In the genomic region with DNA sequence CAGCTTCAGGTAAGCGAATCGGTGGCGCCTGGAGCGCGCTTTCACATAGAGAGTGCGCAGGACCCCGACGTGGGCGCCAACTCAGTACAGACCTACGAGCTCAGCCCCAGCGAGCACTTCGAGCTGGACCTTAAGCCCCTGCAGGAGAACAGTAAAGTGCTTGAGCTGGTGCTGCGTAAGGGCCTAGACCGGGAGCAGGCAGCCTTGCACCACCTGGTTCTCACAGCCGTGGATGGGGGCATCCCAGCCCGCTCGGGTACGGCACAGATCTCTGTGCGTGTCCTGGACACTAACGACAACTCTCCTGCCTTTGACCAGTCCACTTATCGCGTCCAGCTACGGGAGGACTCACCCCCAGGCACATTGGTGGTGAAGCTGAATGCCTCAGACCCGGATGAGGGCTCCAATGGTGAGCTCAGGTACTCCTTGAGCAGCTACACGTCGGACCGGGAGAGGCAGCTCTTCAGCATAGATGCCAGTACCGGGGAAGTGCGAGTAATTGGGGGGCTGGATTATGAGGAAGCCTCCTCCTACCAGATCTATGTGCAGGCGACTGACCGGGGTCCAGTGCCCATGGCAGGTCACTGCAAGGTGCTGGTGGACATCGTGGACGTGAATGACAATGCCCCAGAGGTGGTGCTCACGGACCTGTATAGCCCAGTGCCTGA, we compare ENCODE assay signal across 10 cellular contexts. TPM values are rescaled to one million over a fixed set of nuclear protein-coding genes. Genes with fewer than 3 reads are reported as not detected.
DNase-seq lines count a peak whose midpoint lies in the region; ATAC-seq, FAIRE-seq and TF ChIP-seq lines count a peak whose summit lies in the region.
"Had no signal": no experiment of that assay in that cellular context is flagged by ENCODE, and none has a peak within 500 bp of the region (broad histone marks: within the 10 kb centered on the region; RNA-seq: fewer than 3 reads in every experiment).

No MANE protein-coding gene starts in this region.

- no peaks in the 10 kb centered on the region for H4K20me1 ChIP-seq in HepG2 (ENCODE audit: insufficient read depth, low read length)

- H3K27ac ChIP-seq in liver (ENCODE audit: low read depth in 1 of 2, low read length in 2 of 2) (no peak overlapping the region), HepG2 (ENCODE audit: extremely low read length, insufficient read depth, low read length) (no peak overlapping the region), iPS DF 6.9 (ENCODE audit: low read length) (no peak overlapping the region), parathyroid adenoma (peak overlapping the region; percentile 93)

- in situ Hi-C loops in HepG2 (cut with HindIII; ENCODE audit: extremely low pct_ligation_motif_present, low pct_unique_long_range_greater_than_20kb), result no loop called here

- intact Hi-C loops in HepG2 (cut with micrococcal nuclease; ENCODE audit: unreplicated experiment), result no loop called here

- peaks cover 0 to 20% (median 12%) of the 10 kb centered on the region in 4 donors for H3K4me1 ChIP-seq in liver (ENCODE audit: control insufficient read depth in 4 of 4, insufficient read depth in 4 of 4, low read length in 3 of 4)
- no peaks in the 10 kb centered on the region for H3K4me1 ChIP-seq in HepG2 (ENCODE audit: insufficient read depth, low read length)
- H3K4me1 ChIP-seq in iPS DF 6.9 (ENCODE audit: control insufficient read depth, insufficient read depth, low read length), result peaks cover 4% of the 10 kb centered on the region; the same call in 1 of the 2 replicates
- peaks cover 24% of the 10 kb centered on the region for H3K4me1 ChIP-seq in parathyroid adenoma

- H3K4me2 ChIP-seq in HepG2 (ENCODE audit: low read depth, low read length) (no peak overlapping the region), parathyroid adenoma (ENCODE audit: low read length) (peak overlapping the region; percentile 66)

- ATAC-seq in HepG2, result no peak; the same call in 1 of the 3 replicates

- TF ChIP-seq EP300 in HepG2 (IDR thresholded peaks at IDR 0.05; ENCODE audit: low read depth in 2 of 2, low read length in 2 of 2) (no peak), HepG2 (CRISPR knock-in tag; IDR thresholded peaks at IDR 0.05; ENCODE audit: borderline replicate concordance) (no peak)

- POLR2A ChIA-PET in HepG2 (lab: Yijun Ruan, JAX), result no interaction called here

- H3K36me3 ChIP-seq in liver (ENCODE audit: control insufficient read depth in 4 of 4, insufficient read depth in 3 of 4, low read depth in 1 of 4, low read length in 3 of 4), result no peaks in the 10 kb centered on the region
- no peaks in the 10 kb centered on the region for H3K36me3 ChIP-seq in HepG2 (replicated peaks in 1 of 2; ENCODE audit: control insufficient read depth in 1 of 2, insufficient read depth in 2 of 2, low read length in 2 of 2)
- no peaks in the 10 kb centered on the region for H3K36me3 ChIP-seq in iPS DF 6.9 (ENCODE audit: control insufficient read depth, insufficient read depth, low read length)
- no peaks in the 10 kb centered on the region for H3K36me3 ChIP-seq in parathyroid adenoma (ENCODE audit: control insufficient read depth, insufficient read depth, low read length)

- BruUV-seq in HepG2 (replicated peaks; lab: Mats Ljungman, UMichigan), result no TSS peak

- TF ChIP-seq POLR2A in HepG2 (IDR thresholded peaks at IDR 0.05; ENCODE audit: insufficient read depth in 1 of 2, low read depth in 2 of 2, low read length in 2 of 2), result no peak

- H2AFZ ChIP-seq in HepG2 (ENCODE audit: low read length) (no peak overlapping the region), parathyroid adenoma (peak overlapping the region; percentile 96)

- 31% methylated on average over 34 of the region's 34 CpGs for WGBS in liver
- 82% methylated on average over 8 of the region's 34 CpGs for WGBS in HepG2 (ENCODE audit: low lambda C conversion rate)
- no CpG with 5 or more reads among the region's 34 CpGs for WGBS in iPS DF 6.9 (ENCODE audit: insufficient coverage, insufficient read length)

- DNase-seq in HepG2 (ENCODE audit: low spot score), result no peak
- DNase-seq in iPS DF 6.9 (ENCODE audit: low read depth, low spot score), result no peak
- DNase-seq in T-helper 9 cell, result no peak
- no peak for DNase-seq in NAMALWA (ENCODE audit: low spot score)
- no peak for DNase-seq in HK-2 (ENCODE audit: unreplicated experiment)
- no peak for DNase-seq in NCI-H2029 (lab: John Stamatoyannopoulos, UW)
- DNase-seq: NCI-H2029 treated with DMSO at 0.1 percent for 48 hours had no signal

- H3K4me3 ChIP-seq in liver (ENCODE audit: low read depth in 1 of 3, low read length in 3 of 3) (peak overlapping the region in 2 of 3 donors; percentile 52 to 60), HepG2 (replicated peaks in 1 of 3; ENCODE audit: insufficient read depth in 1 of 3, low read depth in 2 of 3, low read length in 3 of 3) (no peak overlapping the region), iPS DF 6.9 (ENCODE audit: low read length) (peak overlapping the region; percentile 64; the same call in 1 of the 2 replicates), parathyroid adenoma (ENCODE audit: low read depth, low read length) (peak overlapping the region; percentile 72)

- H3K9me3 ChIP-seq in liver (ENCODE audit: control insufficient read depth in 4 of 4, low read length in 3 of 4) (peaks cover 0 to 4% (median 0%) of the 10 kb centered on the region in 4 donors), HepG2 (ENCODE audit: low read length) (no peaks in the 10 kb centered on the region), iPS DF 6.9 (ENCODE audit: control insufficient read depth, insufficient read depth, low read length) (no peaks in the 10 kb centered on the region), parathyroid adenoma (ENCODE audit: control insufficient read depth, low read length) (no peaks in the 10 kb centered on the region)

- TF ChIP-seq RAD21 in liver (IDR thresholded peaks at IDR 0.05) (no peak), HepG2 (CRISPR knock-in tag; IDR thresholded peaks at IDR 0.05) (no peak)

- FAIRE-seq in HepG2 (lab: Jason Lieb, UNC), result no peak

- no peak for TF ChIP-seq CTCF in liver (IDR thresholded peaks at IDR 0.05; ENCODE audit: low read depth, low read length, missing input control)
- TF ChIP-seq CTCF in HepG2 (CRISPR knock-in tag; IDR thresholded peaks at IDR 0.05), result no peak
- no peak for TF ChIP-seq CTCF in parathyroid adenoma (IDR thresholded peaks at IDR 0.05)

- CTCF ChIA-PET in HepG2 (lab: Yijun Ruan, JAX; ENCODE audit: low intra/inter-chr PET ratio, low total read pairs), result no interaction called here

- no peaks in the 10 kb centered on the region for H3K79me2 ChIP-seq in HepG2 (ENCODE audit: insufficient read depth, low read length)
- peaks cover 20% of the 10 kb centered on the region for H3K79me2 ChIP-seq in parathyroid adenoma

- H3K9ac ChIP-seq in liver (ENCODE audit: low read depth in 1 of 2, low read length in 2 of 2) (no peak overlapping the region), HepG2 (ENCODE audit: insufficient read depth, low read depth, low read length) (no peak overlapping the region), parathyroid adenoma (peak overlapping the region; percentile 15)

- H3K27me3 ChIP-seq in liver (ENCODE audit: control insufficient read depth in 4 of 4, insufficient read depth in 4 of 4, low read length in 3 of 4) (peaks cover 0 to 9% (median 5%) of the 10 kb centered on the region in 4 donors), HepG2 (ENCODE audit: control insufficient read depth in 1 of 2, insufficient read depth in 2 of 2, low read length in 2 of 2) (peaks cover 0 to 20% of the 10 kb centered on the region in 2 experiments; a peak in 3 of 5 replicates), iPS DF 6.9 (ENCODE audit: control insufficient read depth, insufficient read depth, low read length) (peaks cover 3% of the 10 kb centered on the region; the same call in 1 of the 2 replicates), parathyroid adenoma (ENCODE audit: control insufficient read depth, insufficient read depth, low read length) (no peaks in the 10 kb centered on the region)

RNA-seq across cellular contexts. Expression of gene PCDHAC2, which starts 1.1 kb away (rescaled TPM):
- 1 to 10 TPM in 1 of 2 donors, under 1 TPM in 1; 0.93 to 1.8 TPM for total RNA-seq in liver
- polyA plus RNA-seq in liver, result under 1 TPM; 0.50 to 0.63 TPM
- total RNA-seq in HepG2 (2016; rRNA removed; fragmentation: Illumina TruSeq; extraction: Trizol), result not detected in 2 replicates
- not detected in 2 replicates for total RNA-seq in HepG2 (2016; cell fraction: cytosol; rRNA removed; fragmentation: Illumina TruSeq; extraction: Trizol; ENCODE audit: low read depth)
- total RNA-seq in HepG2 (2016; cell fraction: insoluble cytoplasmic fraction; rRNA removed; fragmentation: Illumina TruSeq; extraction: Trizol), result not detected in 2 replicates
- total RNA-seq in HepG2 (2016; cell fraction: membrane; rRNA removed; fragmentation: Illumina TruSeq; extraction: Trizol), result not detected in 2 replicates
- total RNA-seq in HepG2 (2016; cell fraction: nucleus; rRNA removed; fragmentation: Illumina TruSeq; extraction: Trizol), result not detected in 2 replicates
- not detected in 2 replicates for polyA plus RNA-seq in HepG2 (2011; rRNA removed)
- not detected in 2 replicates for polyA plus RNA-seq in HepG2 (2011; cell fraction: cytosol; rRNA removed)
- not detected in 2 replicates for polyA plus RNA-seq in HepG2 (2011; cell fraction: nucleus; rRNA removed)
- not detected in 2 replicates for polyA plus RNA-seq in HepG2 (2012)
- polyA plus RNA-seq in HepG2 (2016; cell fraction: cytosol; fragmentation: Illumina TruSeq; extraction: Trizol; ENCODE audit: low read depth), result not detected in 2 replicates
- not detected in 2 replicates for polyA plus RNA-seq in HepG2 (2016; cell fraction: insoluble cytoplasmic fraction; fragmentation: Illumina TruSeq; extraction: Trizol; ENCODE audit: low read depth)
- not detected in 2 replicates for polyA plus RNA-seq in HepG2 (2016; cell fraction: membrane; fragmentation: Illumina TruSeq; extraction: Trizol; ENCODE audit: low read depth)
- not detected in 2 replicates for polyA plus RNA-seq in HepG2 (2016; cell fraction: nucleus; fragmentation: Illumina TruSeq; extraction: Trizol; ENCODE audit: insufficient read depth, low read depth)
- polyA minus RNA-seq in HepG2 (2011; rRNA and poly(A)+ RNA removed; ENCODE audit: low replicate concordance), result 0.07 TPM in 1 of 2 replicates, not detected in the other
- not detected in 2 replicates for polyA minus RNA-seq in HepG2 (2011; cell fraction: cytosol; rRNA and poly(A)+ RNA removed)
- not detected in 2 replicates for polyA minus RNA-seq in HepG2 (2011; cell fraction: nucleus; rRNA and poly(A)+ RNA removed)

RNA-seq across cellular contexts. Expression of gene PCDHAC1, which starts 41.3 kb away (rescaled TPM):
- total RNA-seq in liver (under 1 TPM; under 0.01 to 0.25 TPM), HepG2 (2016; rRNA removed; fragmentation: Illumina TruSeq; extraction: Trizol) (0.04 TPM in 1 of 2 replicates, not detected in the other)
- polyA plus RNA-seq in liver (under 1 TPM in 1 of 2 donors, not detected in 1; 0.13 TPM), HepG2 (2011; rRNA removed) (0.03 TPM in 1 of 2 replicates, not detected in the other)
- not detected in 2 replicates for total RNA-seq in HepG2 (2016; cell fraction: cytosol; rRNA removed; fragmentation: Illumina TruSeq; extraction: Trizol; ENCODE audit: low read depth)
- total RNA-seq in HepG2 (2016; cell fraction: insoluble cytoplasmic fraction; rRNA removed; fragmentation: Illumina TruSeq; extraction: Trizol), result 0.04 TPM in 1 of 2 replicates, not detected in the other
- total RNA-seq in HepG2 (2016; cell fraction: membrane; rRNA removed; fragmentation: Illumina TruSeq; extraction: Trizol), result not detected in 2 replicates
- 0.13 and 0.16 TPM in 2 replicates for total RNA-seq in HepG2 (2016; cell fraction: nucleus; rRNA removed; fragmentation: Illumina TruSeq; extraction: Trizol)
- polyA plus RNA-seq in HepG2 (2011; cell fraction: cytosol; rRNA removed), result not detected in 2 replicates
- 0.05 TPM in 1 of 2 replicates, not detected in the other for polyA plus RNA-seq in HepG2 (2011; cell fraction: nucleus; rRNA removed)
- polyA plus RNA-seq in HepG2 (2012), result not detected in 2 replicates
- not detected in 2 replicates for polyA plus RNA-seq in HepG2 (2016; cell fraction: cytosol; fragmentation: Illumina TruSeq; extraction: Trizol; ENCODE audit: low read depth)
- not detected in 2 replicates for polyA plus RNA-seq in HepG2 (2016; cell fraction: insoluble cytoplasmic fraction; fragmentation: Illumina TruSeq; extraction: Trizol; ENCODE audit: low read depth)
- polyA plus RNA-seq in HepG2 (2016; cell fraction: membrane; fragmentation: Illumina TruSeq; extraction: Trizol; ENCODE audit: low read depth), result not detected in 2 replicates
- polyA plus RNA-seq in HepG2 (2016; cell fraction: nucleus; fragmentation: Illumina TruSeq; extraction: Trizol; ENCODE audit: insufficient read depth, low read depth), result not detected in 2 replicates
- polyA minus RNA-seq in HepG2 (2011; rRNA and poly(A)+ RNA removed; ENCODE audit: low replicate concordance), result 0.32 TPM in 1 of 2 replicates, not detected in the other
- not detected in 2 replicates for polyA minus RNA-seq in HepG2 (2011; cell fraction: cytosol; rRNA and poly(A)+ RNA removed)
- polyA minus RNA-seq in HepG2 (2011; cell fraction: nucleus; rRNA and poly(A)+ RNA removed), result 0.12 and 0.13 TPM in 2 replicates
- polyA plus RNA-seq: aorta had no signal

Comparison
In these comparisons a context has a peak if more than half of its experiments do, and no peak if none do; other contexts are left out.
1. H3K4me3 ChIP-seq: peak in liver (2 of 3), iPS DF 6.9 (single experiment) and parathyroid adenoma (single experiment); none in HepG2 (0 of 3).